Comparison of ENCODE assay signal across 10 cellular contexts in the genomic region with DNA sequence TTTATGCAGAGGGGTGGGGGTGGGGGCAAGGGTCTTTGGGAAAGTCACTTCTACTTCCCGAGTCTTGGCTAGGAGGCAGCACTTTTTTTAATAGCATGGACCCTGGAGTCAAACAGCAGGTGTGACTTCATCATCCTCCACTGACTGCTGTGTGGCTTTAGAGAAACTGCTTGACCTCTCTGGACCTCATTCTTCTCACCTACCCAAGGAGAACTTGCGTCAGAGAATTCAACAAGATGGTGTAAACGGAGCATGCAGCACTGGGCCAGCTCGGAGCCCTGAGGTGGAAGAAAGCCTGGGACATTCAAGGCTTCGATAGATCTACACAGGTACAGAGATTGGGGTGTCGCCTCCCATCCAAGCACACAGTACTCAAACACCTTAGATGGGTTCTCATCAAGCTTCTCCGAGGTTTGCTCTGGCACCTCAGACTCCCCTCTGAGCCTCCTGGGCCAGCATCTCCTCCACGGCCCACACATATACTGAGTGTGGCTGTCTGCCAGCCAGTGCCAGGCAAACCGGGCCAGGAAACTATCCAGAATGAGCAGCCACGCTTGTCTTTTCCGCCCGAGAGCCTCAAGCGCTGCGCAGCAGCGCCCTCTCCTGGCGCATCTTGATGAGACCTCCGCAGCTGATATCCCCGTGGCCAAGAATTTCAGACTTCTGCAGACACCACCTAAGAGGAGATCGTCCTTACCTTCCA. TPM values are rescaled to one million over a fixed set of nuclear protein-coding genes. Genes with fewer than 3 reads are reported as not detected.
DNase-seq lines count a peak whose midpoint lies in the region; ATAC-seq and TF ChIP-seq lines count a peak whose summit lies in the region.
"Had no signal": no experiment of that assay in that cellular context is flagged by ENCODE, and none has a peak within 500 bp of the region (broad histone marks: within the 10 kb centered on the region; RNA-seq: fewer than 3 reads in every experiment).

No MANE protein-coding gene starts in this region.

- H3K4me3 ChIP-seq in Karpas-422 (ENCODE audit: low read length), result no peak overlapping the region
- no peak overlapping the region for H3K4me3 ChIP-seq in mammary epithelial cell (replicated peaks in 1 of 3; ENCODE audit: insufficient read depth in 1 of 3, low read depth in 2 of 3, low read length in 3 of 3)
- H3K4me3 ChIP-seq in uterus, result no peak overlapping the region

- in situ Hi-C loops in mammary epithelial cell (cut with MboI; ENCODE audit: low sequenced_read_pairs in 2 of 2), result loop anchor here (5.0 to 25.0 kb wide), 5 partner anchors 85 to 365 kb away; no protein-coding TSS in a partner anchor

- no peak for ATAC-seq in stimulated activated naive CD8-positive, alpha-beta T cell treated with anti-CD3 and anti-CD28 coated beads, Interleukin-15, amount 100 ng/mL, for 72 hours
- ATAC-seq: CD8-positive, alpha-beta T cell had no signal

- WGBS in mammary epithelial cell (ENCODE audit: low coverage, missing lambda C conversion rate), result 33% methylated on average over 15 of the region's 19 CpGs

- DNase-seq in NOMO-1 (lab: John Stamatoyannopoulos, UW; ENCODE audit: unreplicated experiment in 2 of 2), result peak; percentile 21 to 53
- no peak for DNase-seq in NOMO-1 treated with dmso at 0.1 percent for 144 hours (lab: John Stamatoyannopoulos, UW; ENCODE audit: unreplicated experiment)
- DNase-seq in Karpas-422, result peak; percentile 88
- DNase-seq in RKO (ENCODE audit: low spot score), result peak; percentile 62
- peak; percentile 35 for DNase-seq in mammary epithelial cell
- peak; percentile 68 for DNase-seq in kidney glomerular epithelial cell (lab: John Stamatoyannopoulos, UW)
- DNase-seq in stimulated activated naive CD8-positive, alpha-beta T cell treated with anti-CD3 and anti-CD28 coated beads, Interleukin-15, amount 100 ng/mL, for 72 hours, result peak; percentile 37 to 48
- DNase-seq in uterus, result no peak

- H2AFZ ChIP-seq in Karpas-422 (ENCODE audit: low read length) (no peak overlapping the region), mammary epithelial cell (ENCODE audit: low read depth, low read length) (no peak overlapping the region)

- TF ChIP-seq POLR2A in uterus (IDR thresholded peaks at IDR 0.05), result no peak

- H3K27ac ChIP-seq in Karpas-422 (ENCODE audit: low read length) (no peak overlapping the region), mammary epithelial cell (ENCODE audit: insufficient read depth, low read depth, low read length) (no peak overlapping the region), uterus (no peak overlapping the region)

- no peak overlapping the region for H3K9ac ChIP-seq in Karpas-422 (ENCODE audit: low read length)
- no peak overlapping the region for H3K9ac ChIP-seq in mammary epithelial cell (ENCODE audit: insufficient read depth, low read length)

- H3K9me2 ChIP-seq in Karpas-422 (replicated peaks; ENCODE audit: insufficient read depth, low read length), result no peaks in the 10 kb centered on the region

- no peak overlapping the region for H3K27ac Mint-ChIP-seq in stimulated activated naive CD8-positive, alpha-beta T cell treated with anti-CD3 and anti-CD28 coated beads, Interleukin-15, amount 100 ng/mL, for 72 hours
- H3K27ac Mint-ChIP-seq: activated naive CD4-positive, alpha-beta T cell treated with anti-CD3 and anti-CD28 coated beads, Interleukin-2, amount 50 U/mL, for 24 hours; CD8-positive, alpha-beta T cell had no signal

- no peaks in the 10 kb centered on the region for H3K79me2 ChIP-seq in Karpas-422 (ENCODE audit: low read length)
- no peaks in the 10 kb centered on the region for H3K79me2 ChIP-seq in mammary epithelial cell (ENCODE audit: insufficient read depth, low read length)

- no peaks in the 10 kb centered on the region for H4K20me1 ChIP-seq in Karpas-422 (ENCODE audit: insufficient read depth, low read depth, low read length)
- H4K20me1 ChIP-seq in mammary epithelial cell (ENCODE audit: insufficient read depth, low read length), result no peaks in the 10 kb centered on the region

- H3K4me1 Mint-ChIP-seq in stimulated activated naive CD8-positive, alpha-beta T cell treated with anti-CD3 and anti-CD28 coated beads, Interleukin-15, amount 100 ng/mL, for 72 hours, result peaks cover 11% of the 10 kb centered on the region
- H3K4me1 Mint-ChIP-seq: activated naive CD4-positive, alpha-beta T cell treated with anti-CD3 and anti-CD28 coated beads, Interleukin-2, amount 50 U/mL, for 24 hours had no signal

- H3K4me2 ChIP-seq in Karpas-422 (ENCODE audit: low read depth, low read length, poor library complexity, severe bottlenecking) (no peak overlapping the region), mammary epithelial cell (ENCODE audit: insufficient read depth, low read depth, low read length) (no peak overlapping the region)

- H3K4me3 Mint-ChIP-seq in stimulated activated naive CD8-positive, alpha-beta T cell treated with anti-CD3 and anti-CD28 coated beads, Interleukin-15, amount 100 ng/mL, for 72 hours, result no peak overlapping the region
- H3K4me3 Mint-ChIP-seq: activated naive CD4-positive, alpha-beta T cell treated with anti-CD3 and anti-CD28 coated beads, Interleukin-2, amount 50 U/mL, for 24 hours; CD8-positive, alpha-beta T cell had no signal

- no peaks in the 10 kb centered on the region for H3K27me3 ChIP-seq in Karpas-422 (ENCODE audit: low read length)
- H3K27me3 ChIP-seq in mammary epithelial cell (ENCODE audit: insufficient read depth, low read length), result peaks cover 4% of the 10 kb centered on the region
- no peaks in the 10 kb centered on the region for H3K27me3 ChIP-seq in uterus

- H3K9me3 Mint-ChIP-seq in stimulated activated naive CD8-positive, alpha-beta T cell treated with anti-CD3 and anti-CD28 coated beads, Interleukin-15, amount 100 ng/mL, for 72 hours, result no peaks in the 10 kb centered on the region
- H3K9me3 Mint-ChIP-seq: activated naive CD4-positive, alpha-beta T cell treated with anti-CD3 and anti-CD28 coated beads, Interleukin-2, amount 50 U/mL, for 24 hours; CD8-positive, alpha-beta T cell had no signal

- no peaks in the 10 kb centered on the region for H3K9me3 ChIP-seq in Karpas-422 (ENCODE audit: low read length)
- H3K9me3 ChIP-seq in mammary epithelial cell (replicated peaks; ENCODE audit: insufficient read depth, low read length), result no peaks in the 10 kb centered on the region
- H3K9me3 ChIP-seq in uterus, result no peaks in the 10 kb centered on the region

- H3K4me1 ChIP-seq in Karpas-422 (ENCODE audit: low read length) (no peaks in the 10 kb centered on the region), mammary epithelial cell (ENCODE audit: insufficient read depth, low read length) (peaks cover 5% of the 10 kb centered on the region), uterus (no peaks in the 10 kb centered on the region)

- no peaks in the 10 kb centered on the region for H3K36me3 ChIP-seq in Karpas-422 (ENCODE audit: insufficient read depth, low read length)
- no peaks in the 10 kb centered on the region for H3K36me3 ChIP-seq in mammary epithelial cell (ENCODE audit: insufficient read depth, low read length)
- H3K36me3 ChIP-seq in uterus, result no peaks in the 10 kb centered on the region

- CTCF ChIA-PET in mammary epithelial cell (lab: Charles Lee; ENCODE audit: low non-redundant PET), result interaction anchor here (1.0 kb wide), 1 partner anchor 276 kb away, joined by 8 read pairs; no protein-coding TSS in a partner anchor

- no TSS peak for BruUV-seq in mammary epithelial cell (replicated peaks; lab: Mats Ljungman, UMichigan)

- dilution Hi-C loops in mammary epithelial cell (cut with HindIII; ENCODE audit: low sequenced_read_pairs), result loop anchor here (5.0 kb wide), 3 partner anchors 88 to 368 kb away; no protein-coding TSS in a partner anchor

- TF ChIP-seq CTCF in mammary epithelial cell (conservative IDR thresholded peaks at IDR 0.05 in 1 of 2, IDR thresholded peaks at IDR 0.05 in 1 of 2; ENCODE audit: extremely low read depth in 1 of 2, insufficient read depth in 1 of 2, low read depth in 1 of 2, low read length in 2 of 2), result peak; percentile 83 to 87
- peak in 2 of 4 experiments; percentile 19 to 27 for TF ChIP-seq CTCF in uterus (IDR thresholded peaks at IDR 0.05)

- peaks cover 51% of the 10 kb centered on the region for H3K27me3 Mint-ChIP-seq in stimulated activated naive CD8-positive, alpha-beta T cell treated with anti-CD3 and anti-CD28 coated beads, Interleukin-15, amount 100 ng/mL, for 72 hours

- intact Hi-C loops in mammary epithelial cell (cut with micrococcal nuclease) (loop anchor here (1.0 kb wide), 5 partner anchors 89 to 368 kb away; no protein-coding TSS in a partner anchor), uterus (cut with DNase I; ENCODE audit: low total_unique reads) (no loop called here)

RNA-seq across cellular contexts. Expression of gene SLC25A48, which starts 4.6 kb away (rescaled TPM):
- not detected in 2 replicates for total RNA-seq in Karpas-422 (2014; rRNA removed; shearing (Covaris generic); ENCODE audit: low replicate concordance)
- under 1 TPM in 1 of 2 donors, not detected in 1; 0.17 TPM for total RNA-seq in mammary epithelial cell
- 0.05 TPM for polyA plus RNA-seq in mammary epithelial cell
- not detected for polyA minus RNA-seq in mammary epithelial cell
- total RNA-seq in uterus, result under 1 TPM in 1 of 4 donors, not detected in 3; 0.14 TPM
- total RNA-seq: CD8-positive, alpha-beta T cell had no signal

Comparison
In these comparisons a context has a peak if more than half of its experiments do, and no peak if none do; other contexts are left out.
1. DNase-seq: peak in NOMO-1 (2 of 2), Karpas-422 (single experiment), RKO (single experiment), mammary epithelial cell (single experiment), kidney glomerular epithelial cell (single experiment) and stimulated activated naive CD8-positive, alpha-beta T cell treated with anti-CD3 and anti-CD28 coated beads, Interleukin-15, amount 100 ng/mL, for 72 hours (2 of 2); none in NOMO-1 treated with dmso at 0.1 percent for 144 hours (single experiment) and uterus (0 of 2).